8 cellular contexts compared by ENCODE assay signal in genomic region chr21:25801217-25802015, GRCh38.
DNase-seq lines count a peak whose midpoint lies in the region; ATAC-seq and TF ChIP-seq lines count a peak whose summit lies in the region.

No MANE protein-coding gene starts in this region.

- H3K9me2 ChIP-seq in GM23248 (ENCODE audit: insufficient read depth), result no peaks in the 10 kb centered on the region

- H3K27ac ChIP-seq in GM23248 (no peak overlapping the region), foreskin keratinocyte (no peak overlapping the region), osteoblast (ENCODE audit: low read depth, low read length) (no peak overlapping the region), thoracic aorta (no peak overlapping the region)

- 36 to 37% methylated on average over 20 of the region's 20 CpGs for WGBS in GM23248 (ENCODE audit: low coverage in 1 of 2, low lambda C conversion rate in 2 of 2, missing lambda C conversion rate in 2 of 2), 2 experiments

- H2AFZ ChIP-seq in GM23248 (peak overlapping the region; percentile 50), osteoblast (ENCODE audit: low read length) (peak overlapping the region; percentile 79)

- peak; percentile 85 for DNase-seq in GM23248
- DNase-seq in KG1 (lab: John Stamatoyannopoulos, UW), result peak; percentile 60
- DNase-seq in SHP77 (lab: John Stamatoyannopoulos, UW), result peak; percentile 64 to 75
- peak; percentile 67 for DNase-seq in activated effector memory CD4-positive, alpha-beta T cell treated with Interleukin-2 at 50 U/mL for 16 hours
- DNase-seq in foreskin keratinocyte, result peak in 1 of 2 donors; percentile 49
- DNase-seq in osteoblast (ENCODE audit: insufficient read length, low spot score, missing footprints), result peak; percentile 90
- peak; percentile 19 for DNase-seq in thoracic aorta (ENCODE audit: low spot score)

- H3K9me3 ChIP-seq in ES-I3 (ENCODE audit: control insufficient read depth, insufficient read depth, low read length) (no peaks in the 10 kb centered on the region), GM23248 (ENCODE audit: low read depth) (no peaks in the 10 kb centered on the region), osteoblast (ENCODE audit: low read depth, low read length) (no peaks in the 10 kb centered on the region), thoracic aorta (no peaks in the 10 kb centered on the region)

- peak overlapping the region; percentile 67 for H3K4me2 ChIP-seq in GM23248 (ENCODE audit: unreplicated experiment)
- H3K4me2 ChIP-seq in osteoblast (ENCODE audit: insufficient read depth, low read length), result peak overlapping the region; percentile 62

- H4K20me1 ChIP-seq in GM23248 (ENCODE audit: insufficient read depth), result no peaks in the 10 kb centered on the region
- no peaks in the 10 kb centered on the region for H4K20me1 ChIP-seq in osteoblast (ENCODE audit: insufficient read depth, low read length)

- in situ Hi-C loops in GM23248 (cut with MboI), result no loop called here

- H3K4me3 ChIP-seq in GM23248 (peak overlapping the region; percentile 42; the same call in 1 of the 2 replicates), osteoblast (ENCODE audit: insufficient read depth, low read length) (no peak overlapping the region), thoracic aorta (no peak overlapping the region)

- H3K36me3 ChIP-seq in ES-I3 (ENCODE audit: insufficient read depth, low read length), result no peaks in the 10 kb centered on the region
- H3K36me3 ChIP-seq in GM23248 (ENCODE audit: low read depth), result no peaks in the 10 kb centered on the region
- no peaks in the 10 kb centered on the region for H3K36me3 ChIP-seq in osteoblast (ENCODE audit: insufficient read depth, low read length)
- no peaks in the 10 kb centered on the region for H3K36me3 ChIP-seq in thoracic aorta

- no peaks in the 10 kb centered on the region for H3F3A ChIP-seq in GM23248 (ENCODE audit: insufficient read depth)

- H3K4me1 ChIP-seq in ES-I3 (ENCODE audit: insufficient read depth, low read length), result no peaks in the 10 kb centered on the region
- H3K4me1 ChIP-seq in GM23248 (ENCODE audit: insufficient read depth), result no peaks in the 10 kb centered on the region
- H3K4me1 ChIP-seq in foreskin keratinocyte, result peaks cover 3% of the 10 kb centered on the region
- no peaks in the 10 kb centered on the region for H3K4me1 ChIP-seq in osteoblast (ENCODE audit: insufficient read depth, low read length)
- H3K4me1 ChIP-seq in thoracic aorta (ENCODE audit: control insufficient read depth in 1 of 2, low read depth in 2 of 2), result peaks cover 0 to 5% of the 10 kb centered on the region in 2 donors

- peak overlapping the region; percentile 39; the same call in 1 of the 2 replicates for H3K9ac ChIP-seq in ES-I3 (ENCODE audit: low read depth, low read length)
- no peak overlapping the region for H3K9ac ChIP-seq in GM23248

- no peaks in the 10 kb centered on the region for H3K79me2 ChIP-seq in GM23248 (ENCODE audit: insufficient read depth)
- H3K79me2 ChIP-seq in osteoblast (ENCODE audit: insufficient read depth, low read length), result no peaks in the 10 kb centered on the region

- ATAC-seq in foreskin keratinocyte (peak; percentile 93), thoracic aorta (ENCODE audit: insufficient number of reproducible peaks, low FRiP score, low read depth) (no peak)

- H3K27me3 ChIP-seq in GM23248 (replicated peaks; ENCODE audit: insufficient read depth) (no peaks in the 10 kb centered on the region; the same call in 1 of the 2 replicates), foreskin keratinocyte (peaks cover 6% of the 10 kb centered on the region), osteoblast (ENCODE audit: insufficient read depth, low read length) (peaks cover 6% of the 10 kb centered on the region), thoracic aorta (replicated peaks; ENCODE audit: insufficient read depth) (no peaks in the 10 kb centered on the region)

- TF ChIP-seq CTCF in foreskin keratinocyte (conservative IDR thresholded peaks at IDR 0.05) (peak; percentile 97), osteoblast (IDR thresholded peaks at IDR 0.05; ENCODE audit: extremely low read depth, low read depth, low read length) (peak; percentile 100), thoracic aorta (IDR thresholded peaks at IDR 0.05) (peak; percentile 84)
